30 cellular contexts compared by ENCODE assay signal in genomic region chr10:130618636-130619035, GRCh38.
"Had no signal": no experiment of that assay in that cellular context is flagged by ENCODE, and none has a peak within 500 bp of the region (broad histone marks: within the 10 kb centered on the region; RNA-seq: fewer than 3 reads in every experiment).

No MANE protein-coding gene starts in this region.

- H3K4me3 ChIP-seq: colonic mucosa, esophagus muscularis mucosa, gastroesophageal sphincter, heart right ventricle, hepatocyte had no signal

- H3K9me3 ChIP-seq: colonic mucosa, gastroesophageal sphincter had no signal

- H3K27ac ChIP-seq: brain microvascular endothelial cell, colonic mucosa, esophagus muscularis mucosa, foreskin keratinocyte, gastroesophageal sphincter, heart right ventricle, hepatocyte, WERI-Rb-1 had no signal

- H3K4me2 ChIP-seq: hepatocyte had no signal

- H3K27me3 ChIP-seq: brain microvascular endothelial cell, colonic mucosa, foreskin keratinocyte, hepatocyte had no signal

- H3K36me3 ChIP-seq: brain microvascular endothelial cell, colonic mucosa, esophagus muscularis mucosa, gastroesophageal sphincter, heart right ventricle, WERI-Rb-1 had no signal

- H3K79me2 ChIP-seq: hepatocyte had no signal

- ATAC-seq: activated CD4-positive, CD25-positive, alpha-beta regulatory T cell treated with anti-CD3 and anti-CD28 coated beads, Interleukin-2, amount 50 U/mL, for 24 hours; activated CD8-positive, alpha-beta T cell treated with anti-CD3 and anti-CD28 coated beads for 36 hours; activated T-cell treated with anti-CD3 and anti-CD28 coated beads, Interleukin-2, amount 50 U/mL, for 4 hours; activated T-helper 17 cell treated with anti-CD3 and anti-CD28 coated beads, Interleukin-2, amount 50 U/mL, for 72 hours; foreskin keratinocyte; gastroesophageal sphincter; heart right ventricle; T-helper 17 cell had no signal

- DNase-seq: activated B cell treated with CpG ODN at 0.5 μM for 24 hours; activated CD4-positive, alpha-beta T cell treated with anti-CD3 and anti-CD28 coated beads for 48 hours; activated CD4-positive, alpha-beta T cell treated with anti-CD3 and anti-CD28 coated beads, Interleukin-2, amount 50 U/mL, for 1 hour; activated CD4-positive, alpha-beta T cell treated with anti-CD3 and anti-CD28 coated beads, Interleukin-2, amount 50 U/mL, for 48 hours; activated CD8-positive, alpha-beta memory T cell treated with anti-CD3 and anti-CD28 coated beads for 24 hours; activated CD8-positive, alpha-beta T cell treated with anti-CD3 and anti-CD28 coated beads for 36 hours; activated effector memory CD4-positive, alpha-beta T cell treated with Interleukin-2 at 50 U/mL for 16 hours; activated gamma-delta T cell treated with Interleukin-2 at 50 U/mL for 16 hours; activated naive CD4-positive, alpha-beta T cell treated with anti-CD3 and anti-CD28 coated beads, Interleukin-2, amount 50 U/mL, for 16 hours; activated naive CD4-positive, alpha-beta T cell treated with Interleukin-2 at 50 U/mL for 16 hours; activated T-cell treated with anti-CD3 and anti-CD28 coated beads, Interleukin-2, amount 50 U/mL, for 4 hours; amniotic stem cell; anterior cingulate cortex; brain microvascular endothelial cell; caudate nucleus; colonic mucosa; effector memory CD4-positive, alpha-beta T cell; endodermal cell; erythroblast; foreskin keratinocyte; heart right ventricle; T-helper 17 cell; T1000; WERI-Rb-1 had no signal

- FAIRE-seq: astrocyte had no signal

- H3K4me1 ChIP-seq: colonic mucosa, esophagus muscularis mucosa, foreskin keratinocyte, gastroesophageal sphincter, heart right ventricle had no signal

- H2AFZ ChIP-seq: hepatocyte had no signal
